In genomic region chr14:94173885-94174621, GRCh38 we compare ENCODE assay signal across 1 cellular context.
TF ChIP-seq lines count a peak whose summit lies in the region.

Gene PPP4R4, plus strand, starts transcription at chr14:94174322. Its CDS starts 144 bp downstream, at chr14:94174466.

TF ChIP-seq in HepG2, 621 proteins besides CTCF, POLR2A, EP300 and RAD21 (continued from another document and continues in another):
- TF ChIP-seq BCL3 (CRISPR knock-in tag; IDR thresholded peaks at IDR 0.05), result no peak
- TF ChIP-seq TBP (CRISPR knock-in tag; IDR thresholded peaks at IDR 0.05), result no peak
- no peak for TF ChIP-seq ZNF292 (CRISPR knock-in tag; IDR thresholded peaks at IDR 0.05; ENCODE audit: borderline replicate concordance, low read depth)
- TF ChIP-seq TP53 (CRISPR knock-in tag; conservative IDR thresholded peaks at IDR 0.05), result no peak
- TF ChIP-seq ZNF607 (CRISPR knock-in tag; IDR thresholded peaks at IDR 0.05; ENCODE audit: borderline replicate concordance), result no peak
- TF ChIP-seq ZNF350 (CRISPR knock-in tag; IDR thresholded peaks at IDR 0.05; ENCODE audit: borderline replicate concordance, low read depth), result no peak
- no peak for TF ChIP-seq SMC3 (IDR thresholded peaks at IDR 0.05; ENCODE audit: low read length)
- TF ChIP-seq HDAC2 (CRISPR knock-in tag; IDR thresholded peaks at IDR 0.05), result no peak
- no peak for TF ChIP-seq KLF6 (CRISPR knock-in tag; IDR thresholded peaks at IDR 0.05)
- TF ChIP-seq ZNF329 (CRISPR knock-in tag; IDR thresholded peaks at IDR 0.05; ENCODE audit: low read depth), result peak; percentile 55; the same call in 1 of the 2 replicates
- TF ChIP-seq, protein P1, sequence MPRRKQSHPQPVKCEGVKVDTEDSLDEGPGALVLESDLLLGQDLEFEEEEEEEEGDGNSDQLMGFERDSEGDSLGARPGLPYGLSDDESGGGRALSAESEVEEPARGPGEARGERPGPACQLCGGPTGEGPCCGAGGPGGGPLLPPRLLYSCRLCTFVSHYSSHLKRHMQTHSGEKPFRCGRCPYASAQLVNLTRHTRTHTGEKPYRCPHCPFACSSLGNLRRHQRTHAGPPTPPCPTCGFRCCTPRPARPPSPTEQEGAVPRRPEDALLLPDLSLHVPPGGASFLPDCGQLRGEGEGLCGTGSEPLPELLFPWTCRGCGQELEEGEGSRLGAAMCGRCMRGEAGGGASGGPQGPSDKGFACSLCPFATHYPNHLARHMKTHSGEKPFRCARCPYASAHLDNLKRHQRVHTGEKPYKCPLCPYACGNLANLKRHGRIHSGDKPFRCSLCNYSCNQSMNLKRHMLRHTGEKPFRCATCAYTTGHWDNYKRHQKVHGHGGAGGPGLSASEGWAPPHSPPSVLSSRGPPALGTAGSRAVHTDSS (CRISPR knock-in tag; conservative IDR thresholded peaks at IDR 0.05), result no peak
- TF ChIP-seq KLF16 (CRISPR knock-in tag; IDR thresholded peaks at IDR 0.05), result no peak
- TF ChIP-seq, protein P2, sequence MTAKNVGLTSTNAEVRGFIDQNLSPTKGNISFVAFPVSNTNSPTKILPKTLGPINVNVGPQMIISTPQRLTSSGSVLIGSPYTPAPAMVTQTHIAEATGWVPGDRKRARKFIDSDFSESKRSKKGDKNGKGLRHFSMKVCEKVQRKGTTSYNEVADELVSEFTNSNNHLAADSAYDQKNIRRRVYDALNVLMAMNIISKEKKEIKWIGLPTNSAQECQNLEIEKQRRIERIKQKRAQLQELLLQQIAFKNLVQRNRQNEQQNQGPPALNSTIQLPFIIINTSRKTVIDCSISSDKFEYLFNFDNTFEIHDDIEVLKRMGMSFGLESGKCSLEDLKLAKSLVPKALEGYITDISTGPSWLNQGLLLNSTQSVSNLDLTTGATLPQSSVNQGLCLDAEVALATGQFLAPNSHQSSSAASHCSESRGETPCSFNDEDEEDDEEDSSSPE (CRISPR knock-in tag; IDR thresholded peaks at IDR 0.05), result 0 out of 2 replicates have a peak, but pooled peaks have one; percentile 7
- TF ChIP-seq CSRNP2 (CRISPR knock-in tag; conservative IDR thresholded peaks at IDR 0.05; ENCODE audit: low read depth), result no peak
- TF ChIP-seq FOSL1 (CRISPR knock-in tag; IDR thresholded peaks at IDR 0.05; ENCODE audit: borderline replicate concordance), result no peak
- TF ChIP-seq ZFP62 (CRISPR knock-in tag; IDR thresholded peaks at IDR 0.05), result no peak
- peak; percentile 90 for TF ChIP-seq UBTF (CRISPR knock-in tag; IDR thresholded peaks at IDR 0.05)
- TF ChIP-seq, protein P3, sequence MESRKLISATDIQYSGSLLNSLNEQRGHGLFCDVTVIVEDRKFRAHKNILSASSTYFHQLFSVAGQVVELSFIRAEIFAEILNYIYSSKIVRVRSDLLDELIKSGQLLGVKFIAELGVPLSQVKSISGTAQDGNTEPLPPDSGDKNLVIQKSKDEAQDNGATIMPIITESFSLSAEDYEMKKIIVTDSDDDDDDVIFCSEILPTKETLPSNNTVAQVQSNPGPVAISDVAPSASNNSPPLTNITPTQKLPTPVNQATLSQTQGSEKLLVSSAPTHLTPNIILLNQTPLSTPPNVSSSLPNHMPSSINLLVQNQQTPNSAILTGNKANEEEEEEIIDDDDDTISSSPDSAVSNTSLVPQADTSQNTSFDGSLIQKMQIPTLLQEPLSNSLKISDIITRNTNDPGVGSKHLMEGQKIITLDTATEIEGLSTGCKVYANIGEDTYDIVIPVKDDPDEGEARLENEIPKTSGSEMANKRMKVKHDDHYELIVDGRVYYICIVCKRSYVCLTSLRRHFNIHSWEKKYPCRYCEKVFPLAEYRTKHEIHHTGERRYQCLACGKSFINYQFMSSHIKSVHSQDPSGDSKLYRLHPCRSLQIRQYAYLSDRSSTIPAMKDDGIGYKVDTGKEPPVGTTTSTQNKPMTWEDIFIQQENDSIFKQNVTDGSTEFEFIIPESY (CRISPR knock-in tag; IDR thresholded peaks at IDR 0.05), result no peak
- no peak for TF ChIP-seq LRRFIP1 (CRISPR knock-in tag; conservative IDR thresholded peaks at IDR 0.05)
- no peak for TF ChIP-seq ZNF33A (CRISPR knock-in tag; IDR thresholded peaks at IDR 0.05; ENCODE audit: borderline replicate concordance)
- peak; percentile 20; the same call in 1 of the 2 replicates for TF ChIP-seq ZNF263 (CRISPR knock-in tag; IDR thresholded peaks at IDR 0.05)
- no peak for TF ChIP-seq ISX (CRISPR knock-in tag; conservative IDR thresholded peaks at IDR 0.05)
- TF ChIP-seq GATA4 (IDR thresholded peaks at IDR 0.05; ENCODE audit: borderline replicate concordance, low read depth), result no peak
- no peak for TF ChIP-seq ESRRA (CRISPR knock-in tag; IDR thresholded peaks at IDR 0.05; ENCODE audit: low read depth)
- TF ChIP-seq ZSCAN29 (CRISPR knock-in tag; conservative IDR thresholded peaks at IDR 0.05), result no peak
- no peak for TF ChIP-seq SRF (IDR thresholded peaks at IDR 0.05; ENCODE audit: low read depth, low read length)
- TF ChIP-seq PLSCR1 (CRISPR knock-in tag; IDR thresholded peaks at IDR 0.05; ENCODE audit: borderline replicate concordance), result no peak
- no peak for TF ChIP-seq ZNF205 (CRISPR knock-in tag; IDR thresholded peaks at IDR 0.05)
- TF ChIP-seq KMT2A (CRISPR knock-in tag; IDR thresholded peaks at IDR 0.05), result peak; percentile 40; the same call in 1 of the 2 replicates
- TF ChIP-seq RBAK (CRISPR knock-in tag; IDR thresholded peaks at IDR 0.05), result no peak
- no peak for TF ChIP-seq SMYD3 (CRISPR knock-in tag; IDR thresholded peaks at IDR 0.05)
- TF ChIP-seq HOXA7 (CRISPR knock-in tag; IDR thresholded peaks at IDR 0.05), result no peak
- 0 out of 2 replicates have a peak, but pooled peaks have one; percentile 26 for TF ChIP-seq ARID4A (CRISPR knock-in tag; IDR thresholded peaks at IDR 0.05; ENCODE audit: borderline replicate concordance)
- TF ChIP-seq ZNF772 (CRISPR knock-in tag; IDR thresholded peaks at IDR 0.05), result no peak
- no peak for TF ChIP-seq FOXK1 (CRISPR knock-in tag; IDR thresholded peaks at IDR 0.05; ENCODE audit: borderline replicate concordance, low read depth)
- no peak for TF ChIP-seq ZBED4 (CRISPR knock-in tag; IDR thresholded peaks at IDR 0.05; ENCODE audit: borderline replicate concordance)
- no peak for TF ChIP-seq ZNF543 (CRISPR knock-in tag; IDR thresholded peaks at IDR 0.05)
- 0 out of 2 replicates have a peak, but pooled peaks have one; percentile 39 for TF ChIP-seq SALL1 (CRISPR knock-in tag; IDR thresholded peaks at IDR 0.05)
